29 cellular contexts compared by ENCODE assay signal in genomic region chr18:36191711-36192110, GRCh38. TPM values are rescaled to one million over a fixed set of nuclear protein-coding genes. Genes with fewer than 3 reads are reported as not detected.
"Had no signal": no experiment of that assay in that cellular context is flagged by ENCODE, and none has a peak within 500 bp of the region (broad histone marks: within the 10 kb centered on the region; RNA-seq: fewer than 3 reads in every experiment).

No MANE protein-coding gene starts in this region.

- H3K36me3 ChIP-seq: neural progenitor cell, ovary, spleen, suprapubic skin, tibial artery, transverse colon, upper lobe of right lung, uterus had no signal

- H3K4me3 ChIP-seq: neural progenitor cell, ovary, psoas muscle, skin epidermis, smooth muscle cell, spleen, suprapubic skin, testis, tibial artery, transverse colon, upper lobe of right lung, uterus had no signal

- ATAC-seq: natural killer cell; psoas muscle; right cardiac atrium; sciatic nerve; stimulated activated memory B cell treated with anti-CD40 and anti-IgM and Interleukin-4, amounts not matched to agents 10 μg/mL and 1 μg/mL and 100 μg/mL, for 72 hours; stimulated activated naive CD8-positive, alpha-beta T cell treated with anti-CD3 and anti-CD28 coated beads, Interleukin-15, amount 100 ng/mL, for 72 hours; stimulated activated naive CD8-positive, alpha-beta T cell treated with anti-CD3 and anti-CD28 coated beads, Interleukin-15, Interleukin-2, amounts not matched to agents 100 U/mL and 50 U/mL, for 24 hours; upper lobe of right lung had no signal

- H3K4me2 ChIP-seq: neural progenitor cell, smooth muscle cell had no signal

- H3K4me1 ChIP-seq: uterus had no signal

- DNase-seq: natural killer cell; occipital lobe; ovary; posterior cingulate gyrus; psoas muscle; right cardiac atrium; stimulated activated CD4-positive, alpha-beta T cell treated with anti-CD3 and anti-CD28 coated beads, Interleukin-12 subunit alpha, Interleukin-12 subunit beta, amount 100 ng/mL, for 4 hours; stimulated activated CD4-positive, alpha-beta T cell treated with anti-CD3 and anti-CD28 coated beads, Interleukin-1b, Interleukin-23, amount 100 ng/mL, for 48 hours; stimulated activated CD4-positive, alpha-beta T cell treated with anti-CD3 and anti-CD28 coated beads, Interleukin-4, amount 100 ng/mL, for 1 hour; stimulated activated CD4-positive, alpha-beta T cell treated with anti-CD3 and anti-CD28 coated beads, Interleukin-4, amount 100 ng/mL, for 4 hours; stimulated activated CD8-positive, alpha-beta memory T cell treated with anti-CD3 and anti-CD28 coated beads, Interleukin-4, amount 100 ng/mL, for 48 hours; stimulated activated naive CD4-positive, alpha-beta T cell; stimulated activated naive CD8-positive, alpha-beta T cell treated with anti-CD3 and anti-CD28 coated beads, Interleukin-15, amount 100 ng/mL, for 72 hours; stimulated activated naive CD8-positive, alpha-beta T cell treated with anti-CD3 and anti-CD28 coated beads, Interleukin-15, Interleukin-2, amounts not matched to agents 100 U/mL and 50 U/mL, for 24 hours; substantia nigra; testis; tibial artery; transverse colon; upper lobe of right lung; uterus had no signal

- H3K9ac ChIP-seq: neural progenitor cell, parathyroid adenoma had no signal

- H3K79me2 ChIP-seq: parathyroid adenoma had no signal

- H3K9me3 ChIP-seq: ovary, psoas muscle, spleen, suprapubic skin, testis, tibial artery, transverse colon, upper lobe of right lung, uterus had no signal

- H3K27ac ChIP-seq: neural progenitor cell, ovary, parathyroid adenoma, psoas muscle, skin epidermis, spleen, suprapubic skin, testis, tibial artery, transverse colon, upper lobe of right lung, uterus had no signal

- H2AFZ ChIP-seq: neural progenitor cell, parathyroid adenoma had no signal

- H3K27me3 ChIP-seq: ovary, suprapubic skin, testis, tibial artery, transverse colon, upper lobe of right lung, uterus had no signal

RNA-seq across cellular contexts. Expression of gene MOCOS, which starts 4.4 kb away (rescaled TPM):
- polyA plus RNA-seq: neural cell had no signal
